ENCODE assay signal across 11 cellular contexts in genomic region chr15:38672814-38673292, GRCh38.
DNase-seq lines count a peak whose midpoint lies in the region; ATAC-seq, FAIRE-seq and TF ChIP-seq lines count a peak whose summit lies in the region.
"Had no signal": no experiment of that assay in that cellular context is flagged by ENCODE, and none has a peak within 500 bp of the region (broad histone marks: within the 10 kb centered on the region; RNA-seq: fewer than 3 reads in every experiment).

No MANE protein-coding gene starts in this region.

- TF ChIP-seq CTCF in GM12878 (IDR thresholded peaks at IDR 0.05 in 2 of 3, conservative IDR thresholded peaks at IDR 0.05 in 1 of 3; ENCODE audit: control insufficient read depth in 2 of 3, extremely low read depth in 1 of 3, insufficient read depth in 1 of 3, low read depth in 3 of 3, low read length in 3 of 3) = no peak

- ATAC-seq in GM18498 (IDR thresholded peaks at IDR 0.05; ENCODE audit: unreplicated experiment) (peak; percentile 28), GM19455 (IDR thresholded peaks at IDR 0.05; ENCODE audit: unreplicated experiment) (peak; percentile 36), HG03139 (IDR thresholded peaks at IDR 0.05; ENCODE audit: unreplicated experiment) (peak; percentile 31), GM12878 (peak; percentile 56), left colon (no peak)

- peak overlapping the region; percentile 44; the same call in 1 of the 2 replicates for H3K4me2 ChIP-seq in GM12878 (ENCODE audit: control insufficient read depth, insufficient read depth)

- no peaks in the 10 kb centered on the region for H3K9me3 ChIP-seq in GM12878 (replicated peaks; ENCODE audit: control insufficient read depth, insufficient read depth, low read length)

- peak overlapping the region; percentile 0; the same call in 1 of the 2 replicates for H3K4me3 ChIP-seq in GM12878

- 0 out of 2 replicates have a peak overlapping the region, but pooled peaks have one; percentile 7 for H3K9ac ChIP-seq in GM12878 (ENCODE audit: control insufficient read depth, insufficient read depth, low read length)
- H3K9ac ChIP-seq: parathyroid adenoma had no signal

- no peak for TF ChIP-seq POLR2A in GM12878 (IDR thresholded peaks at IDR 0.05; ENCODE audit: low read depth, low read length)

- CTCF ChIA-PET in GM12878 (lab: Yijun Ruan, JAX) = interaction anchor here (1.4 to 9.3 kb wide), 11 partner anchors 8 to 152 kb away, joined by 3 to 173 read pairs (median 26); partner anchors contain the start of gene RASGRP1

- peak overlapping the region; percentile 58 for H2AFZ ChIP-seq in GM12878 (ENCODE audit: control insufficient read depth, low read depth, low read length)
- H2AFZ ChIP-seq: parathyroid adenoma had no signal

- POLR2A ChIA-PET in GM12878 (lab: Charles Lee) = interaction anchor here (1.0 to 11.3 kb wide), 11 partner anchors 11 to 231 kb away, joined by 3 to 367 read pairs (median 43); partner anchors contain the start of gene RASGRP1

- BruUV-seq in GM12878 (replicated peaks; lab: Mats Ljungman, UMichigan) = no TSS peak

- no peaks in the 10 kb centered on the region for H3K79me2 ChIP-seq in GM12878 (ENCODE audit: control insufficient read depth, insufficient read depth, low read length)
- H3K79me2 ChIP-seq: parathyroid adenoma had no signal

- 3% methylated on average over 9 of the region's 9 CpGs for WGBS in GM12878 (ENCODE audit: insufficient coverage, insufficient replicate concordance, low lambda C conversion rate, missing lambda C conversion rate)

- intact Hi-C loops in GM12878 (cut with micrococcal nuclease; ENCODE audit: unreplicated experiment) (no loop called here), left colon (cut with DNase I, micrococcal nuclease) (no loop called here)

- H3K27me3 ChIP-seq in GM12878 (replicated peaks in 1 of 2; ENCODE audit: control insufficient read depth in 2 of 2, insufficient read depth in 2 of 2, low read length in 1 of 2) = no peaks in the 10 kb centered on the region

- no peak for FAIRE-seq in GM12878 (lab: Jason Lieb, UNC)
- FAIRE-seq: D721Med, kidney had no signal

- SMC1A ChIA-PET in GM12878 (lab: Charles Lee; ENCODE audit: uncharacterized antibody, unreplicated experiment) = interaction anchor here (1.0 to 47.0 kb wide), 11 partner anchors 8 to 232 kb away, joined by 3 to 1803 read pairs (median 6); partner anchors contain the start of gene RASGRP1

- TF ChIP-seq RAD21 in GM12878 (IDR thresholded peaks at IDR 0.05; ENCODE audit: insufficient read depth, low read depth, low read length) = no peak

- peaks cover 51% of the 10 kb centered on the region for H3K4me1 ChIP-seq in GM12878 (ENCODE audit: control insufficient read depth, insufficient read depth, low read length)
- H3K4me1 ChIP-seq: parathyroid adenoma had no signal

- H3K27ac ChIP-seq in GM12878 (ENCODE audit: control insufficient read depth, insufficient read depth) = peak overlapping the region; percentile 77
- H3K27ac ChIP-seq: parathyroid adenoma had no signal

- H3K36me3 ChIP-seq in GM12878 (ENCODE audit: control insufficient read depth in 2 of 2, insufficient read depth in 2 of 2, low read length in 1 of 2) = no peaks in the 10 kb centered on the region

- in situ Hi-C loops in GM12878 (cut with MboI) = no loop called here

- H4K20me1 ChIP-seq in GM12878 (ENCODE audit: control insufficient read depth, insufficient read depth) = no peaks in the 10 kb centered on the region

- DNase-seq in GM12878 (ENCODE audit: low read depth, low spot score) = peak; percentile 86
- no peak for DNase-seq in NCI-H1436 treated with DMSO at 0.1 percent for 48 hours (lab: John Stamatoyannopoulos, UW)
- DNase-seq in SK-N-DZ (ENCODE audit: low spot score) = no peak
- DNase-seq in left colon = no peak
- no peak for DNase-seq in SHP77 treated with DMSO at 0.1 percent for 48 hours (lab: John Stamatoyannopoulos, UW)
- DNase-seq: kidney had no signal

- TF ChIP-seq EP300 in GM12878 (IDR thresholded peaks at IDR 0.05; ENCODE audit: borderline replicate concordance in 1 of 2, control insufficient read depth in 1 of 2, low read depth in 2 of 2, low read length in 2 of 2) = peak in 1 of 2 experiments; percentile 59; a peak in 1 of 4 replicates

- RAD21 ChIA-PET in GM12878 (lab: Charles Lee; ENCODE audit: unreplicated experiment) = interaction anchor here (0.6 to 22.5 kb wide), 20 partner anchors 10 to 232 kb away, joined by 3 to 517 read pairs (median 8); partner anchors contain the start of genes FAM98B and RASGRP1

TF ChIP-seq in GM12878, 131 proteins besides CTCF, POLR2A, EP300 and RAD21 (continues in another document):
- peak; percentile 64 for TF ChIP-seq IKZF1 (conservative IDR thresholded peaks at IDR 0.05)
- TF ChIP-seq ZNF207 (IDR thresholded peaks at IDR 0.05; ENCODE audit: borderline replicate concordance) = no peak
- TF ChIP-seq NKRF (conservative IDR thresholded peaks at IDR 0.05) = no peak
- TF ChIP-seq SMC3 (IDR thresholded peaks at IDR 0.05; ENCODE audit: borderline replicate concordance, low read length) = peak; percentile 12; the same call in 1 of the 2 replicates
- peak; percentile 84 for TF ChIP-seq MLLT1 (IDR thresholded peaks at IDR 0.05)
- TF ChIP-seq ETV6 (conservative IDR thresholded peaks at IDR 0.05 in 1 of 2, IDR thresholded peaks at IDR 0.05 in 1 of 2; ENCODE audit: borderline replicate concordance in 1 of 2, low read depth in 1 of 2) = 0 out of 4 replicates have a peak, but pooled peaks of 1 of the 2 experiments have one; percentile 42
- 0 out of 2 replicates have a peak, but pooled peaks have one; percentile 25 for TF ChIP-seq EED (IDR thresholded peaks at IDR 0.05; ENCODE audit: low read depth)
- 0 out of 2 replicates have a peak, but pooled peaks have one; percentile 6 for TF ChIP-seq RUNX3 (IDR thresholded peaks at IDR 0.05; ENCODE audit: low read length)
- no peak for TF ChIP-seq POLR2AphosphoS5 (IDR thresholded peaks at IDR 0.05; ENCODE audit: low read length)
- TF ChIP-seq SMAD1 (IDR thresholded peaks at IDR 0.05; ENCODE audit: low read depth, partially characterized antibody) = peak; percentile 65
- no peak for TF ChIP-seq MEF2A (IDR thresholded peaks at IDR 0.05; ENCODE audit: insufficient read depth, low read depth, low read length)
- TF ChIP-seq SPI1 (IDR thresholded peaks at IDR 0.05; ENCODE audit: borderline replicate concordance, insufficient read depth, low read depth, low read length) = peak; percentile 20; the same call in 1 of the 2 replicates
- no peak for TF ChIP-seq TCF3 (IDR thresholded peaks at IDR 0.05; ENCODE audit: borderline replicate concordance, insufficient read depth, low read depth, low read length)
- no peak for TF ChIP-seq CREB1 (IDR thresholded peaks at IDR 0.05; ENCODE audit: low read depth)
